In genomic region chr7:74455933-74456332, GRCh38 we compare ENCODE assay signal across 9 cellular contexts. TPM values are rescaled to one million over a fixed set of nuclear protein-coding genes. Genes with fewer than 3 reads are reported as not detected.
DNase-seq lines count a peak whose midpoint lies in the region; ATAC-seq and TF ChIP-seq lines count a peak whose summit lies in the region.
"Had no signal": no experiment of that assay in that cellular context is flagged by ENCODE, and none has a peak within 500 bp of the region (broad histone marks: within the 10 kb centered on the region; RNA-seq: fewer than 3 reads in every experiment).

No MANE protein-coding gene starts in this region.

- no peak for ATAC-seq in HG02938 (IDR thresholded peaks at IDR 0.05; ENCODE audit: unreplicated experiment)

- H3K9ac ChIP-seq in mesendoderm (ENCODE audit: low read length): no peak overlapping the region

- no peak overlapping the region for H3K4me2 ChIP-seq in mesendoderm (ENCODE audit: low read length)

- peaks cover 4% of the 10 kb centered on the region for H3K4me1 ChIP-seq in mesendoderm (ENCODE audit: control insufficient read depth, low read depth, low read length)

- peaks cover 27% of the 10 kb centered on the region for H3K79me1 ChIP-seq in mesendoderm (ENCODE audit: low read length)

- no peak overlapping the region for H3K4me3 ChIP-seq in mesendoderm (ENCODE audit: low read length)

- H3K27me3 ChIP-seq in mesendoderm (ENCODE audit: insufficient read depth, low read length, poor library complexity): no peaks in the 10 kb centered on the region

- peak overlapping the region; percentile 57 for H3K56ac ChIP-seq in mesendoderm (ENCODE audit: low read length)

- H3K79me2 ChIP-seq in mesendoderm (ENCODE audit: control insufficient read depth, insufficient read depth, low read length): peaks cover 51% of the 10 kb centered on the region

- H4K5ac ChIP-seq in mesendoderm (ENCODE audit: low read length): no peak overlapping the region

- H3K27ac Mint-ChIP-seq in chondrocyte (ENCODE audit: unreplicated experiment): no peak overlapping the region

- no peak overlapping the region for H3K4ac ChIP-seq in mesendoderm (ENCODE audit: low read depth, low read length)

- no peak overlapping the region for H2AK5ac ChIP-seq in mesendoderm (ENCODE audit: low read length)

- peak; percentile 69 for DNase-seq in HuH-7 (ENCODE audit: low spot score)
- no peak for DNase-seq in caudate nucleus (lab: John Stamatoyannopoulos, UW)
- DNase-seq in mesendoderm: no peak
- DNase-seq in substantia nigra (lab: John Stamatoyannopoulos, UW): no peak
- no peak for DNase-seq in chondrocyte (ENCODE audit: low spot score)
- no peak for DNase-seq in HK-2 (ENCODE audit: unreplicated experiment)
- DNase-seq: activated CD4-positive, alpha-beta T cell treated with anti-CD3 and anti-CD28 coated beads, Interleukin-2, amount 50 U/mL, for 48 hours; stimulated activated CD4-positive, alpha-beta T cell treated with anti-CD3 and anti-CD28 coated beads, Interleukin-2, amount 100 ng/mL, for 48 hours had no signal

- H3K27me3 Mint-ChIP-seq in chondrocyte (ENCODE audit: low read depth): no peaks in the 10 kb centered on the region

- H4K8ac ChIP-seq in mesendoderm (ENCODE audit: low read depth, low read length): no peak overlapping the region

- peak overlapping the region; percentile 85 for H3K23ac ChIP-seq in mesendoderm (ENCODE audit: low read length)

- no peak overlapping the region for H3K18ac ChIP-seq in mesendoderm (ENCODE audit: low read length)

- H3K4me3 Mint-ChIP-seq in chondrocyte (ENCODE audit: unreplicated experiment): no peak overlapping the region

- no peak overlapping the region for H2BK120ac ChIP-seq in mesendoderm (ENCODE audit: low read depth, low read length)

- H2BK5ac ChIP-seq in mesendoderm (ENCODE audit: low read length): no peak overlapping the region

- no peak overlapping the region for H2BK15ac ChIP-seq in mesendoderm (replicated peaks; ENCODE audit: low read depth)

- no peaks in the 10 kb centered on the region for H3K36me3 Mint-ChIP-seq in chondrocyte (ENCODE audit: low read depth)

- no peaks in the 10 kb centered on the region for H3K36me3 ChIP-seq in mesendoderm (ENCODE audit: control insufficient read depth, insufficient read depth, low read length)

- no CpG with 5 or more reads among the region's 6 CpGs for WGBS in mesendoderm (ENCODE audit: extremely low coverage, insufficient coverage, low lambda C conversion rate)

- H3K27ac ChIP-seq in caudate nucleus (ENCODE audit: low read depth, low read length) (peak overlapping the region; percentile 86), mesendoderm (ENCODE audit: low read depth, low read length) (no peak overlapping the region), substantia nigra (ENCODE audit: low read depth, low read length, poor library complexity, severe bottlenecking) (peak overlapping the region; percentile 84)

- no peaks in the 10 kb centered on the region for H3K9me3 Mint-ChIP-seq in chondrocyte (ENCODE audit: low read depth)

- peaks cover 29% of the 10 kb centered on the region for H3K4me1 Mint-ChIP-seq in chondrocyte (ENCODE audit: low read depth)

- TF ChIP-seq CTCF in chondrocyte (IDR thresholded peaks at IDR 0.05): no peak

RNA-seq across cellular contexts. Expression of gene GTF2IRD1, which starts 2.2 kb away (rescaled TPM):
- 29.8 TPM for polyA plus RNA-seq in mesendoderm (2013, experiment 1 of 2)
- polyA plus RNA-seq in mesendoderm (2013, experiment 2 of 2): 29.0 TPM
- 32.4 to 48.5 TPM (median 46.5 TPM) in 3 replicates for total RNA-seq in chondrocyte
